ENCODE assay signal across 9 cellular contexts in the genomic region with DNA sequence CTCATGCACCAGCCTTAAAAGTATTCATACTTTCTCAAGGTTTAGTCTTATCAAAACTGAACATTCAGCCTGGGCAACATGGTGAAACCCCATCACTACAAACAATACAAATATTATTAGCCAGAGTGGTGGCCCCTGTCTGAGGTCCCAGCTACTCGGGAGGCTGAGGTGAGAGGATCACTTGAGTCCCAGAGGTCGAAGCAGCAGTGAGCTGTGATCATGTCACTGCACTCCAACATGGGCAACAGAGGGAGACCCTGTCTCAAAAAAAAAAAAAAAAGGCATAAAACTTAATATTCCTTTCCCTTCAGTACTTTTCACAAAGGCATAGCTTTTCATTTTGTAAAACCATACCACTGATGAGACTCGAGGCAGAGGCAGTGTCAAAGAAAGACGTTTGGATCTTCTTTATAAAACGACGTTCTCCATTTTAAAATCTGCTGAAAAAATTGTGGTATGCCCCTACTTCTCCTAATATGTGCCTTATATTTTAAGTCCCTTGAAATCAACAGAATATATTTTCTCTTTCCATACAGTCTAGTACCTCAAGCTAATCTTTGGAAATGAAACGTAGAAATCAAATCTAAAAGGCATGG. TPM values are rescaled to one million over a fixed set of nuclear protein-coding genes. Genes with fewer than 3 reads are reported as not detected.
DNase-seq lines count a peak whose midpoint lies in the region; ATAC-seq, FAIRE-seq and TF ChIP-seq lines count a peak whose summit lies in the region.
"Had no signal": no experiment of that assay in that cellular context is flagged by ENCODE, and none has a peak within 500 bp of the region (broad histone marks: within the 10 kb centered on the region; RNA-seq: fewer than 3 reads in every experiment).

No MANE protein-coding gene starts in this region.

- no peak for FAIRE-seq in GM12878 (lab: Jason Lieb, UNC)

- H3K4me3 ChIP-seq in GM08714 (ENCODE audit: low read length) = peak overlapping the region; percentile 98
- H3K4me3 ChIP-seq in MM.1S (ENCODE audit: low read length) = no peak overlapping the region
- peak overlapping the region; percentile 91 for H3K4me3 ChIP-seq in GM12878
- no peak overlapping the region for H3K4me3 ChIP-seq in vagina
- no peak overlapping the region for H3K4me3 ChIP-seq in effector memory CD4-positive, alpha-beta T cell (ENCODE audit: insufficient read depth, low read depth, low read length, poor library complexity, severe bottlenecking)

- H3K9me2 ChIP-seq in MM.1S (replicated peaks; ENCODE audit: insufficient read depth, low read length) = no peaks in the 10 kb centered on the region

- intact Hi-C loops in GM12878 (cut with micrococcal nuclease; ENCODE audit: unreplicated experiment) = no loop called here
- intact Hi-C loops in vagina (cut with DNase I) = no loop called here

- H3K36me3 Mint-ChIP-seq in nephron (ENCODE audit: low read depth) = peaks cover 3% of the 10 kb centered on the region

- BruUV-seq in GM12878 (replicated peaks; lab: Mats Ljungman, UMichigan) = no TSS peak

- H3K4me1 ChIP-seq in MM.1S (ENCODE audit: low read length) (peaks cover 11% of the 10 kb centered on the region), GM12878 (ENCODE audit: control insufficient read depth, insufficient read depth, low read length) (no peaks in the 10 kb centered on the region), vagina (peaks cover 20% of the 10 kb centered on the region)
- no peaks in the 10 kb centered on the region for H3K4me1 ChIP-seq in effector memory CD4-positive, alpha-beta T cell (ENCODE audit: control insufficient read depth, insufficient read depth, low read length, poor library complexity, severe bottlenecking)

- H3K4me2 ChIP-seq in MM.1S (ENCODE audit: low read depth, low read length) (peak overlapping the region; percentile 77), GM12878 (ENCODE audit: control insufficient read depth, insufficient read depth) (peak overlapping the region; percentile 76)

- TF ChIP-seq POLR2A in GM12878 (IDR thresholded peaks at IDR 0.05; ENCODE audit: low read depth, low read length) (no peak), vagina (IDR thresholded peaks at IDR 0.05) (no peak)

- H2AFZ ChIP-seq in MM.1S (ENCODE audit: low read length) = no peak overlapping the region
- H2AFZ ChIP-seq in GM12878 (ENCODE audit: control insufficient read depth, low read depth, low read length) = peak overlapping the region; percentile 47

- DNase-seq in MM.1S (no peak), GM12878 (ENCODE audit: low read depth, low spot score) (no peak), vagina (ENCODE audit: extremely low spot score in 2 of 2) (no peak), hypothalamus (lab: John Stamatoyannopoulos, UW) (no peak)
- DNase-seq in effector memory CD4-positive, alpha-beta T cell = no peak
- DNase-seq: stimulated activated CD4-positive, alpha-beta T cell treated with anti-CD3 and anti-CD28 coated beads, Interleukin-4, amount 100 ng/mL, for 1 hour had no signal

- TF ChIP-seq EP300 in GM12878 (IDR thresholded peaks at IDR 0.05; ENCODE audit: borderline replicate concordance in 1 of 2, control insufficient read depth in 1 of 2, low read depth in 2 of 2, low read length in 2 of 2) = no peak

- H3K27ac ChIP-seq in MM.1S (ENCODE audit: low read length) (no peak overlapping the region), GM12878 (ENCODE audit: control insufficient read depth, insufficient read depth) (peak overlapping the region; percentile 63; the same call in 1 of the 2 replicates), vagina (no peak overlapping the region)
- no peak overlapping the region for H3K27ac ChIP-seq in effector memory CD4-positive, alpha-beta T cell (ENCODE audit: insufficient read depth, low read length, poor library complexity, severe bottlenecking)

- no peaks in the 10 kb centered on the region for H3K27me3 ChIP-seq in MM.1S (replicated peaks; ENCODE audit: insufficient read depth, low read length)
- H3K27me3 ChIP-seq in GM12878 (replicated peaks in 1 of 2; ENCODE audit: control insufficient read depth in 2 of 2, insufficient read depth in 2 of 2, low read length in 1 of 2) = no peaks in the 10 kb centered on the region
- H3K27me3 ChIP-seq in vagina = no peaks in the 10 kb centered on the region
- H3K27me3 ChIP-seq in effector memory CD4-positive, alpha-beta T cell (replicated peaks; ENCODE audit: control insufficient read depth, insufficient read depth, low read length, poor library complexity, severe bottlenecking) = no peaks in the 10 kb centered on the region

- peak overlapping the region in 2 of 3 experiments; percentile 28 to 87 for H3K27ac Mint-ChIP-seq in nephron

- CTCF ChIA-PET in GM12878 (lab: Yijun Ruan, JAX) = interaction anchor here (0.6 to 1.9 kb wide), 2 partner anchors 114 to 177 kb away, joined by 3 to 4 read pairs; no protein-coding TSS in a partner anchor

- peak overlapping the region; percentile 94 to 100 (median 96) for H3K4me3 Mint-ChIP-seq in nephron

- H3K9ac ChIP-seq in MM.1S (ENCODE audit: low read length) = peak overlapping the region; percentile 83; the same call in 1 of the 2 replicates
- peak overlapping the region; percentile 85 for H3K9ac ChIP-seq in GM12878 (ENCODE audit: control insufficient read depth, insufficient read depth, low read length)

- RAD21 ChIA-PET in GM12878 (lab: Charles Lee; ENCODE audit: unreplicated experiment) = interaction anchor here (1.0 to 2.8 kb wide), 5 partner anchors 9 to 251 kb away, joined by 3 to 11 read pairs (median 4); a partner anchor contains a TSS

- peaks cover 32% of the 10 kb centered on the region for H3K4me1 Mint-ChIP-seq in nephron

- H3K27me3 Mint-ChIP-seq in nephron (ENCODE audit: low read depth) = no peaks in the 10 kb centered on the region

- H3K79me2 ChIP-seq in MM.1S (ENCODE audit: low read length) (peaks cover 19% of the 10 kb centered on the region), GM12878 (ENCODE audit: control insufficient read depth, insufficient read depth, low read length) (peaks cover 38% of the 10 kb centered on the region)

- 68% methylated on average over 7 of the region's 7 CpGs for WGBS in GM12878 (ENCODE audit: insufficient coverage, insufficient replicate concordance, low lambda C conversion rate, missing lambda C conversion rate)

- H3K9me3 Mint-ChIP-seq in nephron = no peaks in the 10 kb centered on the region

- H4K20me1 ChIP-seq in MM.1S (ENCODE audit: insufficient read depth, low read length) (no peaks in the 10 kb centered on the region), GM12878 (ENCODE audit: control insufficient read depth, insufficient read depth) (no peaks in the 10 kb centered on the region)

- in situ Hi-C loops in GM12878 (cut with MboI) = no loop called here

- SMC1A ChIA-PET in GM12878 (lab: Charles Lee; ENCODE audit: uncharacterized antibody, unreplicated experiment) = interaction anchor here (0.9 to 2.8 kb wide), 5 partner anchors 9 to 231 kb away, joined by 3 to 17 read pairs (median 3); a partner anchor contains a TSS

- TF ChIP-seq CTCF in MM.1S (IDR thresholded peaks at IDR 0.05; ENCODE audit: low read length) (no peak), GM12878 (IDR thresholded peaks at IDR 0.05 in 2 of 3, conservative IDR thresholded peaks at IDR 0.05 in 1 of 3; ENCODE audit: control insufficient read depth in 2 of 3, extremely low read depth in 1 of 3, insufficient read depth in 1 of 3, low read depth in 3 of 3, low read length in 3 of 3) (no peak), nephron (IDR thresholded peaks at IDR 0.05; ENCODE audit: unreplicated experiment in 3 of 3) (no peak), vagina (IDR thresholded peaks at IDR 0.05) (no peak)

- H3K36me3 ChIP-seq in MM.1S (replicated peaks; ENCODE audit: insufficient read depth, low read length) (no peaks in the 10 kb centered on the region; the same call in 1 of the 2 replicates), GM12878 (ENCODE audit: control insufficient read depth in 2 of 2, insufficient read depth in 2 of 2, low read length in 1 of 2) (no peaks in the 10 kb centered on the region), vagina (peaks cover 0 to 4% of the 10 kb centered on the region in 2 donors)
- H3K36me3 ChIP-seq in effector memory CD4-positive, alpha-beta T cell (ENCODE audit: control insufficient read depth, insufficient read depth, low read length) = no peaks in the 10 kb centered on the region

- POLR2A ChIA-PET in GM12878 (lab: Charles Lee) = interaction anchor here (1.3 to 2.7 kb wide), 2 partner anchors 9 to 12 kb away, joined by 3 to 21 read pairs; a partner anchor contains a TSS

- H3K9me3 ChIP-seq in MM.1S (replicated peaks; ENCODE audit: insufficient read depth, low read length) (no peaks in the 10 kb centered on the region), GM12878 (replicated peaks; ENCODE audit: control insufficient read depth, insufficient read depth, low read length) (no peaks in the 10 kb centered on the region), vagina (no peaks in the 10 kb centered on the region)
- H3K9me3 ChIP-seq in effector memory CD4-positive, alpha-beta T cell (ENCODE audit: control insufficient read depth, low read length) = no peaks in the 10 kb centered on the region

- H3F3A ChIP-seq in MM.1S (ENCODE audit: insufficient read depth, low read length) = peaks cover 12% of the 10 kb centered on the region; the same call in 1 of the 2 replicates

- ATAC-seq in GM12878 = peak; percentile 18
- no peak for ATAC-seq in GM21515 (IDR thresholded peaks at IDR 0.05; ENCODE audit: unreplicated experiment)

- TF ChIP-seq RAD21 in GM12878 (IDR thresholded peaks at IDR 0.05; ENCODE audit: insufficient read depth, low read depth, low read length) = no peak

RNA-seq across cellular contexts. Expression of a gene that starts 1.9 kb away (rescaled TPM):
- 94.9 and 118 TPM in 2 replicates for total RNA-seq in GM12878 (2013; cell fraction: nucleolus; rRNA removed)
- total RNA-seq in GM12878 (2014; rRNA removed) (14.0 and 14.2 TPM in 2 replicates), GM12878 (2014; rRNA removed; fragmentation: Illumina TruSeq; extraction: Trizol) (19.7 and 19.8 TPM in 2 replicates), GM12878 (2021) (11.5 and 14.6 TPM in 2 replicates), vagina (11.5 TPM)
- 17.2 TPM for polyA plus RNA-seq in GM12878 (2011; ENCODE audit: low read depth)
- polyA plus RNA-seq in GM12878 (2011; rRNA removed) (24.5 and 38.7 TPM in 2 replicates), GM12878 (2014; fragmentation: Illumina TruSeq; extraction: Trizol) (17.1 and 20.4 TPM in 2 replicates), GM12878 (2014; fragmentation: Nextera tagmentation; extraction: Ambion mirVana) (10 to 100 TPM; 10.2 to 11.3 TPM), GM12878 (2014; rRNA removed) (13.7 and 13.9 TPM in 2 replicates), GM12878 (2016; fragmentation: Nextera tagmentation; extraction: Ambion mirVana) (10 to 100 TPM; 18.7 to 25.0 TPM)
- 13.1 and 13.9 TPM in 2 replicates for polyA plus RNA-seq in GM12878 (2011; cell fraction: cytosol; rRNA removed)
- polyA plus RNA-seq in GM12878 (2011; cell fraction: nucleus; rRNA removed) = 23.3 and 31.0 TPM in 2 replicates
- polyA plus RNA-seq in GM12878 (2012) = 8.2 and 8.9 TPM in 2 replicates
- polyA minus RNA-seq in GM12878 (2011; rRNA and poly(A)+ RNA removed) = 18.5 and 22.4 TPM in 2 replicates
- polyA minus RNA-seq in GM12878 (2011; cell fraction: cytosol; rRNA and poly(A)+ RNA removed) = 5.7 and 12.8 TPM in 2 replicates
- 26.1 and 35.2 TPM in 2 replicates for polyA minus RNA-seq in GM12878 (2011; cell fraction: nucleus; rRNA and poly(A)+ RNA removed)

RNA-seq across cellular contexts. Expression of a gene that starts 9.8 kb away (rescaled TPM):
- 47.0 and 50.1 TPM in 2 replicates for total RNA-seq in GM12878 (2013; cell fraction: nucleolus; rRNA removed)
- total RNA-seq in GM12878 (2014; rRNA removed) (9.7 and 11.9 TPM in 2 replicates), GM12878 (2014; rRNA removed; fragmentation: Illumina TruSeq; extraction: Trizol) (12.9 and 13.0 TPM in 2 replicates), GM12878 (2021) (8.6 and 9.0 TPM in 2 replicates), vagina (11.8 TPM)
- polyA plus RNA-seq in GM12878 (2011; ENCODE audit: low read depth) = 3.8 TPM
- polyA plus RNA-seq in GM12878 (2011; rRNA removed) (20.7 and 33.3 TPM in 2 replicates), GM12878 (2014; fragmentation: Illumina TruSeq; extraction: Trizol) (10.3 and 14.7 TPM in 2 replicates), GM12878 (2014; fragmentation: Nextera tagmentation; extraction: Ambion mirVana) (1 to 10 TPM; 2.5 to 2.6 TPM), GM12878 (2014; rRNA removed) (4.5 and 6.0 TPM in 2 replicates), GM12878 (2016; fragmentation: Nextera tagmentation; extraction: Ambion mirVana) (1 to 10 TPM; 8.3 to 9.1 TPM)
- 4.0 and 6.0 TPM in 2 replicates for polyA plus RNA-seq in GM12878 (2011; cell fraction: cytosol; rRNA removed)
- polyA plus RNA-seq in GM12878 (2011; cell fraction: nucleus; rRNA removed) = 15.0 and 21.7 TPM in 2 replicates
- 8.0 and 9.9 TPM in 2 replicates for polyA plus RNA-seq in GM12878 (2012)
- polyA minus RNA-seq in GM12878 (2011; rRNA and poly(A)+ RNA removed) = 9.8 and 15.8 TPM in 2 replicates
- 6.4 and 7.5 TPM in 2 replicates for polyA minus RNA-seq in GM12878 (2011; cell fraction: cytosol; rRNA and poly(A)+ RNA removed)
- 12.3 and 13.4 TPM in 2 replicates for polyA minus RNA-seq in GM12878 (2011; cell fraction: nucleus; rRNA and poly(A)+ RNA removed)

Comparison
In these comparisons a context has a peak if more than half of its experiments do, and no peak if none do; other contexts are left out.
1. H3K4me3 ChIP-seq: peak in GM08714 (single experiment) and GM12878 (single experiment); none in MM.1S (single experiment), vagina (0 of 2) and effector memory CD4-positive, alpha-beta T cell (single experiment).